In genomic region chr13:105219636-105220035, GRCh38 we compare ENCODE assay signal across 19 cellular contexts.
"Had no signal": no experiment of that assay in that cellular context is flagged by ENCODE, and none has a peak within 500 bp of the region (broad histone marks: within the 10 kb centered on the region; RNA-seq: fewer than 3 reads in every experiment).

No MANE protein-coding gene starts in this region.

- H3K36me3 ChIP-seq: cardiac muscle cell, esophagus squamous epithelium, neural progenitor cell, sigmoid colon, thoracic aorta, vagina had no signal

- H3K4me3 ChIP-seq: cardiac muscle cell, esophagus squamous epithelium, lung, neural progenitor cell, sigmoid colon, thoracic aorta, vagina had no signal

- H3K4me1 ChIP-seq: esophagus squamous epithelium, neural progenitor cell, sigmoid colon, vagina had no signal

- FAIRE-seq: endothelial cell of umbilical vein had no signal

- H3K9ac ChIP-seq: neural progenitor cell had no signal

- H3K9me3 ChIP-seq: esophagus squamous epithelium, sigmoid colon, thoracic aorta, vagina had no signal

- DNase-seq: activated CD8-positive, alpha-beta memory T cell treated with anti-CD3 and anti-CD28 coated beads for 24 hours; activated CD8-positive, alpha-beta memory T cell treated with anti-CD3 and anti-CD28 coated beads, Interleukin-2, amount 50 U/mL, for 4 hours; activated T-cell treated with anti-CD3 and anti-CD28 coated beads, Interleukin-2, amount 50 U/mL, for 24 hours; dermis blood vessel endothelial cell; effector memory CD8-positive, alpha-beta T cell; esophagus squamous epithelium; foreskin melanocyte; naive thymus-derived CD8-positive, alpha-beta T cell; retina; sigmoid colon; stimulated activated CD4-positive, alpha-beta T cell treated with anti-CD3 and anti-CD28 coated beads, Interleukin-2, amount 100 ng/mL, for 48 hours; stimulated activated naive CD4-positive, alpha-beta T cell; T1000 had no signal

- H3K27me3 ChIP-seq: cardiac muscle cell, esophagus squamous epithelium, neural progenitor cell, sigmoid colon, vagina had no signal

- H3K4me2 ChIP-seq: neural progenitor cell had no signal
